Comparison of ENCODE assay signal across 24 cellular contexts in the genomic region with DNA sequence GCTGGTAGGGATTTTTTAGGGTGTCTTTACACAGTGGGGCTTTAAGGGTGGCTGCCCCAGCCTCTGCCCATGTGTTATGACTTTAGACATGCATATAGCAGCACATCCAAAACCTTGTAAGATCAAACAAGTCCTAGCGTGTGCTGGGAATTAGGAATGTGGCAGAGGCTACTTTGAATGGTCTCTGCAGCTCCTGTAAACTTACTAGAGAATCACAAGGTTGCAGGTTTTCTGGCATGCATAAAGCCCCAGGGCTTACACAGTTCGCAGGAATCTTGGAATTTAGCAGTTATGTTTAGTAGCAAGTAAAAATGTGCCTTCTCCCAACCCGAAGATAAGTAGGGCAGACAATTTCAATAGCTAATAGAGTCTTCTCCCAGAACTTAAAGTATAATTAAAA. TPM values are rescaled to one million over a fixed set of nuclear protein-coding genes. Genes with fewer than 3 reads are reported as not detected.
"Had no signal": no experiment of that assay in that cellular context is flagged by ENCODE, and none has a peak within 500 bp of the region (broad histone marks: within the 10 kb centered on the region; RNA-seq: fewer than 3 reads in every experiment).

No MANE protein-coding gene starts in this region.

- H3K36me3 Mint-ChIP-seq: activated CD4-positive, alpha-beta memory T cell treated with anti-CD3 and anti-CD28 coated beads for 36 hours had no signal

- H3K27ac Mint-ChIP-seq: activated B cell treated with CpG ODN at 0.5 μM for 24 hours; activated CD4-positive, alpha-beta memory T cell treated with anti-CD3 and anti-CD28 coated beads for 36 hours; activated CD4-positive, alpha-beta T cell treated with anti-CD3 and anti-CD28 coated beads for 36 hours; activated naive CD8-positive, alpha-beta T cell treated with anti-CD3 and anti-CD28 coated beads for 36 hours; dendritic cell treated with granulocyte-macrophage colony-stimulating factor and Interleukin-4, amounts not matched to agents 40 ng/mL and 50 ng/mL, for 4 days; natural killer cell treated with Interleukin-12 subunit alpha and Interleukin-12 subunit beta and Interleukin-15 and Interleukin-18, amount 100 ng/mL, for 72 hours; T-helper 1 cell treated with Interleukin-12 subunit alpha and Interleukin-12 subunit beta and Interleukin-4 antibody, amounts not matched to agents 30 μg/mL and 1 μg/mL, for 36 hours had no signal

- H3K27me3 Mint-ChIP-seq: dendritic cell treated with granulocyte-macrophage colony-stimulating factor and Interleukin-4, amounts not matched to agents 40 ng/mL and 50 ng/mL, for 4 days had no signal

- ATAC-seq: activated CD4-positive, alpha-beta T cell treated with anti-CD3 and anti-CD28 coated beads for 36 hours; gastroesophageal sphincter; left lobe of liver; natural killer cell treated with Interleukin-12 subunit alpha and Interleukin-12 subunit beta and Interleukin-15 and Interleukin-18, amount 100 ng/mL, for 72 hours; stimulated activated naive CD8-positive, alpha-beta T cell treated with anti-CD3 and anti-CD28 coated beads, Interleukin-15, Interleukin-2, amounts not matched to agents 100 U/mL and 50 U/mL, for 24 hours had no signal

- H3K27ac ChIP-seq: esophagus muscularis mucosa, gastroesophageal sphincter, prostate gland had no signal

- DNase-seq: activated B cell treated with CpG ODN at 0.5 μM for 24 hours; activated CD4-positive, alpha-beta memory T cell treated with anti-CD3 and anti-CD28 coated beads for 36 hours; activated CD4-positive, alpha-beta T cell treated with anti-CD3 and anti-CD28 coated beads for 36 hours; activated naive CD4-positive, alpha-beta T cell treated with Interleukin-2 at 50 U/mL for 16 hours; activated naive CD8-positive, alpha-beta T cell treated with anti-CD3 and anti-CD28 coated beads for 36 hours; activated T-cell treated with anti-CD3 and anti-CD28 coated beads, Interleukin-2, amount 50 U/mL, for 48 hours; amniotic stem cell; cerebellar nuclear complex; effector CD4-positive, alpha-beta T cell; head of caudate nucleus; hypothalamus; midbrain; right cardiac atrium; stimulated activated CD4-positive, alpha-beta T cell treated with anti-CD3 and anti-CD28 coated beads, Interleukin-12 subunit alpha, Interleukin-12 subunit beta, amount 100 ng/mL, for 4 hours; stimulated activated CD4-positive, alpha-beta T cell treated with anti-CD3 and anti-CD28 coated beads, Interleukin-4, amount 100 ng/mL, for 4 hours; stimulated activated naive CD8-positive, alpha-beta T cell treated with anti-CD3 and anti-CD28 coated beads, Interleukin-15, Interleukin-2, amounts not matched to agents 100 U/mL and 50 U/mL, for 24 hours had no signal

- H3K9me3 Mint-ChIP-seq: activated B cell treated with CpG ODN at 0.5 μM for 24 hours; activated CD4-positive, alpha-beta memory T cell treated with anti-CD3 and anti-CD28 coated beads for 36 hours; T-helper 1 cell treated with Interleukin-12 subunit alpha and Interleukin-12 subunit beta and Interleukin-4 antibody, amounts not matched to agents 30 μg/mL and 1 μg/mL, for 36 hours had no signal

- H3K4me1 Mint-ChIP-seq: activated B cell treated with CpG ODN at 0.5 μM for 24 hours; activated CD4-positive, alpha-beta T cell treated with anti-CD3 and anti-CD28 coated beads for 36 hours; activated naive CD8-positive, alpha-beta T cell treated with anti-CD3 and anti-CD28 coated beads for 36 hours had no signal

- H3K4me3 Mint-ChIP-seq: activated B cell treated with CpG ODN at 0.5 μM for 24 hours; activated CD4-positive, alpha-beta memory T cell treated with anti-CD3 and anti-CD28 coated beads for 36 hours; activated CD4-positive, alpha-beta T cell treated with anti-CD3 and anti-CD28 coated beads for 36 hours; activated naive CD8-positive, alpha-beta T cell treated with anti-CD3 and anti-CD28 coated beads for 36 hours; dendritic cell treated with granulocyte-macrophage colony-stimulating factor and Interleukin-4, amounts not matched to agents 40 ng/mL and 50 ng/mL, for 4 days; natural killer cell treated with Interleukin-12 subunit alpha and Interleukin-12 subunit beta and Interleukin-15 and Interleukin-18, amount 100 ng/mL, for 72 hours; T-helper 1 cell treated with Interleukin-12 subunit alpha and Interleukin-12 subunit beta and Interleukin-4 antibody, amounts not matched to agents 30 μg/mL and 1 μg/mL, for 36 hours had no signal

RNA-seq across cellular contexts. Expression of a gene that starts 46.8 kb away (rescaled TPM):
- total RNA-seq: activated B cell treated with CpG ODN at 0.5 μM for 24 hours; activated CD4-positive, alpha-beta memory T cell treated with anti-CD3 and anti-CD28 coated beads for 36 hours; activated CD4-positive, alpha-beta T cell treated with anti-CD3 and anti-CD28 coated beads for 36 hours; activated naive CD8-positive, alpha-beta T cell treated with anti-CD3 and anti-CD28 coated beads for 36 hours; gastroesophageal sphincter; natural killer cell treated with Interleukin-12 subunit alpha and Interleukin-12 subunit beta and Interleukin-15 and Interleukin-18, amount 100 ng/mL, for 72 hours; osteocyte had no signal
